ENCODE assay signal across 9 cellular contexts in genomic region chr4:153520871-153521329, GRCh38. TPM values are rescaled to one million over a fixed set of nuclear protein-coding genes. Genes with fewer than 3 reads are reported as not detected.
DNase-seq lines count a peak whose midpoint lies in the region; ATAC-seq and TF ChIP-seq lines count a peak whose summit lies in the region.
"Had no signal": no experiment of that assay in that cellular context is flagged by ENCODE, and none has a peak within 500 bp of the region (broad histone marks: within the 10 kb centered on the region; RNA-seq: fewer than 3 reads in every experiment).

No MANE protein-coding gene starts in this region.

- H3K4me3 ChIP-seq in endodermal cell (ENCODE audit: low read length), result no peak overlapping the region

- POLR2A ChIA-PET in activated CD4-positive, alpha-beta memory T cell treated with anti-CD3 and anti-CD28 coated beads, Interleukin-2, amount 10 ng/mL, durations not matched to agents 7 days and 5 days (lab: Charles Lee), result interaction anchor here (0.6 to 10.6 kb wide), 13 partner anchors 10 to 315 kb away, joined by 3 to 99 read pairs (median 8); partner anchors contain the start of gene TMEM131L

- peak overlapping the region; percentile 99 for H3K27ac Mint-ChIP-seq in activated T-cell treated with anti-CD3 and anti-CD28 coated beads, Interleukin-2, amount 50 U/mL, for 72 hours
- H3K27ac Mint-ChIP-seq in activated CD4-positive, alpha-beta memory T cell treated with anti-CD3 and anti-CD28 coated beads, Interleukin-2, amount 10 ng/mL, durations not matched to agents 7 days and 5 days, result peak overlapping the region; percentile 91
- H3K27ac Mint-ChIP-seq in stimulated activated naive CD8-positive, alpha-beta T cell treated with anti-CD3 and anti-CD28 coated beads, Interleukin-15, amount 100 ng/mL, for 72 hours, result peak overlapping the region; percentile 91 to 94
- no peak overlapping the region for H3K27ac Mint-ChIP-seq in endodermal cell

- no peaks in the 10 kb centered on the region for H3K9me3 ChIP-seq in endodermal cell (ENCODE audit: control insufficient read depth, low read length)

- no peak for ATAC-seq in activated T-cell treated with anti-CD3 and anti-CD28 coated beads, Interleukin-2, amount 50 U/mL, for 72 hours (replicated peaks in 1 of 2)
- ATAC-seq in HG03095 (IDR thresholded peaks at IDR 0.05; ENCODE audit: unreplicated experiment), result peak; percentile 31
- ATAC-seq in stimulated activated naive CD8-positive, alpha-beta T cell treated with anti-CD3 and anti-CD28 coated beads, Interleukin-15, amount 100 ng/mL, for 72 hours, result no peak

- H3K4me1 ChIP-seq in endodermal cell (ENCODE audit: control insufficient read depth, insufficient read depth, low read length), result no peaks in the 10 kb centered on the region

- no peak for DNase-seq in activated T-cell treated with anti-CD3 and anti-CD28 coated beads, Interleukin-2, amount 50 U/mL, for 72 hours
- no peak for DNase-seq in activated T-cell treated with anti-CD3 and anti-CD28 coated beads, Interleukin-2, amount 50 U/mL, for 1 hour
- DNase-seq in activated CD4-positive, alpha-beta memory T cell treated with anti-CD3 and anti-CD28 coated beads, Interleukin-2, amount 10 ng/mL, durations not matched to agents 7 days and 5 days, result no peak
- DNase-seq in stimulated activated naive CD8-positive, alpha-beta T cell treated with anti-CD3 and anti-CD28 coated beads, Interleukin-15, amount 100 ng/mL, for 72 hours, result no peak
- no peak for DNase-seq in AG08395 (ENCODE audit: low spot score)
- no peak for DNase-seq in activated gamma-delta T cell treated with Interleukin-2 at 50 U/mL for 16 hours
- no peak for DNase-seq in endodermal cell
- DNase-seq: cerebellar nuclear complex had no signal

- H3K4me1 Mint-ChIP-seq in activated T-cell treated with anti-CD3 and anti-CD28 coated beads, Interleukin-2, amount 50 U/mL, for 72 hours (ENCODE audit: low read depth), result peaks cover 90% of the 10 kb centered on the region
- peaks cover 78% of the 10 kb centered on the region for H3K4me1 Mint-ChIP-seq in activated CD4-positive, alpha-beta memory T cell treated with anti-CD3 and anti-CD28 coated beads, Interleukin-2, amount 10 ng/mL, durations not matched to agents 7 days and 5 days
- H3K4me1 Mint-ChIP-seq in stimulated activated naive CD8-positive, alpha-beta T cell treated with anti-CD3 and anti-CD28 coated beads, Interleukin-15, amount 100 ng/mL, for 72 hours, result peaks cover 88% of the 10 kb centered on the region
- H3K4me1 Mint-ChIP-seq in endodermal cell, result peaks cover 32% of the 10 kb centered on the region

- no peaks in the 10 kb centered on the region for H3K9me3 Mint-ChIP-seq in activated T-cell treated with anti-CD3 and anti-CD28 coated beads, Interleukin-2, amount 50 U/mL, for 72 hours
- no peaks in the 10 kb centered on the region for H3K9me3 Mint-ChIP-seq in activated CD4-positive, alpha-beta memory T cell treated with anti-CD3 and anti-CD28 coated beads, Interleukin-2, amount 10 ng/mL, durations not matched to agents 7 days and 5 days
- peaks cover 0 to under 1% of the 10 kb centered on the region in 2 donors for H3K9me3 Mint-ChIP-seq in stimulated activated naive CD8-positive, alpha-beta T cell treated with anti-CD3 and anti-CD28 coated beads, Interleukin-15, amount 100 ng/mL, for 72 hours
- no peaks in the 10 kb centered on the region for H3K9me3 Mint-ChIP-seq in endodermal cell

- WGBS in endodermal cell (ENCODE audit: insufficient coverage in 1 of 2, insufficient read length in 1 of 2), 2 experiments, result 92 to 96% methylated on average over 3 to 5 of the region's 5 CpGs

- H3K27me3 ChIP-seq in endodermal cell (ENCODE audit: control insufficient read depth, insufficient read depth, low read length, poor library complexity, severe bottlenecking), result no peaks in the 10 kb centered on the region

- no peak overlapping the region for H3K27ac ChIP-seq in endodermal cell (ENCODE audit: low read depth, low read length)

- TF ChIP-seq CTCF in endodermal cell (conservative IDR thresholded peaks at IDR 0.05), result no peak

- H3K4me3 Mint-ChIP-seq in activated T-cell treated with anti-CD3 and anti-CD28 coated beads, Interleukin-2, amount 50 U/mL, for 72 hours, result peak overlapping the region; percentile 72 to 91
- H3K4me3 Mint-ChIP-seq in activated CD4-positive, alpha-beta memory T cell treated with anti-CD3 and anti-CD28 coated beads, Interleukin-2, amount 10 ng/mL, durations not matched to agents 7 days and 5 days, result peak overlapping the region; percentile 22
- H3K4me3 Mint-ChIP-seq in stimulated activated naive CD8-positive, alpha-beta T cell treated with anti-CD3 and anti-CD28 coated beads, Interleukin-15, amount 100 ng/mL, for 72 hours, result peak overlapping the region; percentile 75 to 78
- H3K4me3 Mint-ChIP-seq in endodermal cell, result no peak overlapping the region

- CTCF ChIA-PET in activated CD4-positive, alpha-beta memory T cell treated with anti-CD3 and anti-CD28 coated beads, Interleukin-2, amount 10 ng/mL, durations not matched to agents 7 days and 5 days (lab: Charles Lee), result interaction anchor here (0.7 to 2.6 kb wide), 4 partner anchors 10 to 88 kb away, joined by 3 to 10 read pairs (median 4); no protein-coding TSS in a partner anchor

- no peak overlapping the region for H3K9ac ChIP-seq in endodermal cell (ENCODE audit: extremely low read depth, low read length, poor library complexity, severe bottlenecking)

- H3K27me3 Mint-ChIP-seq in activated T-cell treated with anti-CD3 and anti-CD28 coated beads, Interleukin-2, amount 50 U/mL, for 72 hours (ENCODE audit: low read depth), result no peaks in the 10 kb centered on the region
- H3K27me3 Mint-ChIP-seq in activated CD4-positive, alpha-beta memory T cell treated with anti-CD3 and anti-CD28 coated beads, Interleukin-2, amount 10 ng/mL, durations not matched to agents 7 days and 5 days, result no peaks in the 10 kb centered on the region
- no peaks in the 10 kb centered on the region for H3K27me3 Mint-ChIP-seq in stimulated activated naive CD8-positive, alpha-beta T cell treated with anti-CD3 and anti-CD28 coated beads, Interleukin-15, amount 100 ng/mL, for 72 hours
- no peaks in the 10 kb centered on the region for H3K27me3 Mint-ChIP-seq in endodermal cell (ENCODE audit: insufficient read depth)

- H3K36me3 Mint-ChIP-seq in activated T-cell treated with anti-CD3 and anti-CD28 coated beads, Interleukin-2, amount 50 U/mL, for 72 hours (ENCODE audit: insufficient read depth in 2 of 2), result peaks cover 0 to 3% of the 10 kb centered on the region in 2 donors
- H3K36me3 Mint-ChIP-seq in activated CD4-positive, alpha-beta memory T cell treated with anti-CD3 and anti-CD28 coated beads, Interleukin-2, amount 10 ng/mL, durations not matched to agents 7 days and 5 days (ENCODE audit: low read depth), result peaks cover 16% of the 10 kb centered on the region
- H3K36me3 Mint-ChIP-seq in endodermal cell (ENCODE audit: low read depth), result no peaks in the 10 kb centered on the region

- no peaks in the 10 kb centered on the region for H3K36me3 ChIP-seq in endodermal cell (ENCODE audit: control insufficient read depth, insufficient read depth, low read length)

RNA-seq across cellular contexts. Expression of gene TMEM131L, which starts 54.7 kb away (rescaled TPM):
- total RNA-seq in activated T-cell treated with anti-CD3 and anti-CD28 coated beads, Interleukin-2, amount 50 U/mL, for 72 hours, result 10 to 100 TPM; 32.7 to 44.4 TPM
- total RNA-seq in activated CD4-positive, alpha-beta memory T cell treated with anti-CD3 and anti-CD28 coated beads, Interleukin-2, amount 10 ng/mL, durations not matched to agents 7 days and 5 days, result 10 to 100 TPM; 25.2 to 26.3 TPM
- 10 to 100 TPM in 1 of 2 donors, 1 to 10 TPM in 1; 6.2 to 10.8 TPM for total RNA-seq in endodermal cell
- polyA plus RNA-seq in endodermal cell (2013, experiment 1 of 2), result 22.2 TPM
- polyA plus RNA-seq in endodermal cell (2013, experiment 2 of 2), result 19.4 TPM
